ENCODE assay signal across 17 cellular contexts in genomic region chr12:8559676-8560075, GRCh38. TPM values are rescaled to one million over a fixed set of nuclear protein-coding genes. Genes with fewer than 3 reads are reported as not detected.
DNase-seq lines count a peak whose midpoint lies in the region; ATAC-seq and TF ChIP-seq lines count a peak whose summit lies in the region.
"Had no signal": no experiment of that assay in that cellular context is flagged by ENCODE, and none has a peak within 500 bp of the region (broad histone marks: within the 10 kb centered on the region; RNA-seq: fewer than 3 reads in every experiment).

No MANE protein-coding gene starts in this region.

- no peak for ATAC-seq in GM19452 (IDR thresholded peaks at IDR 0.05; ENCODE audit: unreplicated experiment)

- TF ChIP-seq CTCF in nephron progenitor cell (IDR thresholded peaks at IDR 0.05), result no peak
- TF ChIP-seq CTCF in type B pancreatic cell (conservative IDR thresholded peaks at IDR 0.05), result no peak

- H3K4me3 Mint-ChIP-seq in nephron progenitor cell (no peak overlapping the region), type B pancreatic cell (no peak overlapping the region)
- H3K4me3 Mint-ChIP-seq in activated naive CD4-positive, alpha-beta T cell treated with anti-CD3 and anti-CD28 coated beads for 36 hours, result no peak overlapping the region
- H3K4me3 Mint-ChIP-seq: CD4-positive, alpha-beta memory T cell; HFFc6 had no signal

- DNase-seq in SW480 (ENCODE audit: low spot score) (peak; percentile 85), nephron progenitor cell (no peak), type B pancreatic cell (ENCODE audit: extremely low spot score, unreplicated experiment) (no peak), NCI-H1092 (lab: John Stamatoyannopoulos, UW) (no peak)
- no peak for DNase-seq in activated naive CD4-positive, alpha-beta T cell treated with anti-CD3 and anti-CD28 coated beads for 36 hours
- DNase-seq: C1 segment of cervical spinal cord; Calu3; CD4-positive, alpha-beta memory T cell; COR-L47; DMS53; DMS79 treated with DMSO at 0.1 percent for 48 hours; GOT3; HFFc6 had no signal

- H3K36me3 Mint-ChIP-seq in nephron progenitor cell (ENCODE audit: low read depth), result no peaks in the 10 kb centered on the region
- no peaks in the 10 kb centered on the region for H3K36me3 Mint-ChIP-seq in type B pancreatic cell
- no peaks in the 10 kb centered on the region for H3K36me3 Mint-ChIP-seq in activated naive CD4-positive, alpha-beta T cell treated with anti-CD3 and anti-CD28 coated beads for 36 hours (ENCODE audit: low read depth)

- H3K4me1 Mint-ChIP-seq in nephron progenitor cell, result no peaks in the 10 kb centered on the region
- no peaks in the 10 kb centered on the region for H3K4me1 Mint-ChIP-seq in type B pancreatic cell (ENCODE audit: unreplicated experiment)
- peaks cover 11% of the 10 kb centered on the region for H3K4me1 Mint-ChIP-seq in activated naive CD4-positive, alpha-beta T cell treated with anti-CD3 and anti-CD28 coated beads for 36 hours (ENCODE audit: low read depth)
- H3K4me1 Mint-ChIP-seq: CD4-positive, alpha-beta memory T cell had no signal

- intact Hi-C loops in activated naive CD4-positive, alpha-beta T cell treated with anti-CD3 and anti-CD28 coated beads for 36 hours (cut with micrococcal nuclease), result loop anchor here (5.0 kb wide), 1 partner anchor 88 kb away; no protein-coding TSS in a partner anchor

- CTCF ChIA-PET in activated naive CD4-positive, alpha-beta T cell treated with anti-CD3 and anti-CD28 coated beads for 36 hours (lab: Charles Lee), result interaction anchor here (0.5 kb wide), 1 partner anchor 50 kb away, joined by 6 read pairs; no protein-coding TSS in a partner anchor

- peaks cover 37% of the 10 kb centered on the region for H3K9me3 Mint-ChIP-seq in nephron progenitor cell
- H3K9me3 Mint-ChIP-seq in type B pancreatic cell, result peaks cover 16% of the 10 kb centered on the region
- peaks cover 12% of the 10 kb centered on the region for H3K9me3 Mint-ChIP-seq in activated naive CD4-positive, alpha-beta T cell treated with anti-CD3 and anti-CD28 coated beads for 36 hours
- H3K9me3 Mint-ChIP-seq: HFFc6 had no signal

- H3K27ac Mint-ChIP-seq in nephron progenitor cell, result peak overlapping the region; percentile 20
- peak overlapping the region; percentile 57 for H3K27ac Mint-ChIP-seq in type B pancreatic cell
- no peak overlapping the region for H3K27ac Mint-ChIP-seq in activated naive CD4-positive, alpha-beta T cell treated with anti-CD3 and anti-CD28 coated beads for 36 hours
- H3K27ac Mint-ChIP-seq: CD4-positive, alpha-beta memory T cell; HFFc6 had no signal

- H3K27me3 Mint-ChIP-seq in nephron progenitor cell (ENCODE audit: low read depth, poor library complexity), result peaks cover 7% of the 10 kb centered on the region
- H3K27me3 Mint-ChIP-seq in type B pancreatic cell, result peaks cover 9% of the 10 kb centered on the region
- peaks cover 7% of the 10 kb centered on the region for H3K27me3 Mint-ChIP-seq in activated naive CD4-positive, alpha-beta T cell treated with anti-CD3 and anti-CD28 coated beads for 36 hours (ENCODE audit: low read depth)

RNA-seq across cellular contexts. Expression of gene CLEC4E, which starts 19.0 kb away (rescaled TPM):
- not detected in 2 replicates for total RNA-seq in type B pancreatic cell (ENCODE audit: low replicate concordance)
- not detected for total RNA-seq in activated naive CD4-positive, alpha-beta T cell treated with anti-CD3 and anti-CD28 coated beads for 36 hours
- total RNA-seq: A172, A673, Calu3, Daoy, HFFc6 had no signal

RNA-seq across cellular contexts. Expression of gene CLEC4D, which starts 46.4 kb away (rescaled TPM):
- total RNA-seq in type B pancreatic cell (ENCODE audit: low replicate concordance), result not detected in 2 replicates
- total RNA-seq in activated naive CD4-positive, alpha-beta T cell treated with anti-CD3 and anti-CD28 coated beads for 36 hours, result not detected
- total RNA-seq: A172; A673; Calu3; CD4-positive, alpha-beta memory T cell; Daoy; HFFc6 had no signal

RNA-seq across cellular contexts. Expression of gene AICDA, which starts 53.0 kb away (rescaled TPM):
- total RNA-seq in type B pancreatic cell (ENCODE audit: low replicate concordance), result 0.21 TPM in 1 of 2 replicates, not detected in the other
- not detected for total RNA-seq in activated naive CD4-positive, alpha-beta T cell treated with anti-CD3 and anti-CD28 coated beads for 36 hours
- total RNA-seq: A172; A673; Calu3; CD4-positive, alpha-beta memory T cell; Daoy; HFFc6 had no signal
